ENCODE assay signal across 1 cellular context in genomic region chr18:8426401-8426800, GRCh38.
TF ChIP-seq lines count a peak whose summit lies in the region.

No MANE protein-coding gene starts in this region.

TF ChIP-seq in HepG2, 621 proteins besides CTCF, POLR2A, EP300 and RAD21 (continued from another document):
- TF ChIP-seq MTF2 (CRISPR knock-in tag; IDR thresholded peaks at IDR 0.05; ENCODE audit: borderline replicate concordance) (no peak), XRCC5 (optimal IDR thresholded peaks at IDR 0.05; ENCODE audit: low read length) (peak; percentile 32)
